10 cellular contexts compared by ENCODE assay signal in genomic region chr2:64455545-64455944, GRCh38. TPM values are rescaled to one million over a fixed set of nuclear protein-coding genes. Genes with fewer than 3 reads are reported as not detected.
DNase-seq lines count a peak whose midpoint lies in the region; ATAC-seq and TF ChIP-seq lines count a peak whose summit lies in the region.
"Had no signal": no experiment of that assay in that cellular context is flagged by ENCODE, and none has a peak within 500 bp of the region (broad histone marks: within the 10 kb centered on the region; RNA-seq: fewer than 3 reads in every experiment).

No MANE protein-coding gene starts in this region.

- H3K4me1 ChIP-seq in HUES6 (ENCODE audit: control insufficient read depth, insufficient read depth, low read length) (peaks cover 6% of the 10 kb centered on the region), mammary epithelial cell (ENCODE audit: insufficient read depth, low read length) (peaks cover 23% of the 10 kb centered on the region)

- H3K9me3 ChIP-seq in HUES6 (ENCODE audit: control insufficient read depth, insufficient read depth, low read depth, low read length) = no peaks in the 10 kb centered on the region
- H3K9me3 ChIP-seq in mammary epithelial cell (replicated peaks; ENCODE audit: insufficient read depth, low read length) = no peaks in the 10 kb centered on the region

- H3K79me2 ChIP-seq in mammary epithelial cell (ENCODE audit: insufficient read depth, low read length) = peaks cover 8% of the 10 kb centered on the region

- peak overlapping the region; percentile 74 to 82 for H3K4me3 Mint-ChIP-seq in CD14-positive monocyte
- peak overlapping the region; percentile 67 to 90 (median 83) for H3K4me3 Mint-ChIP-seq in naive thymus-derived CD8-positive, alpha-beta T cell

- H3K4me2 ChIP-seq in mammary epithelial cell (ENCODE audit: insufficient read depth, low read depth, low read length) = peak overlapping the region; percentile 91

- CTCF ChIA-PET in mammary epithelial cell (lab: Charles Lee; ENCODE audit: low non-redundant PET) = no interaction called here

- intact Hi-C loops in CD14-positive monocyte (cut with micrococcal nuclease) = no loop called here
- intact Hi-C loops in mammary epithelial cell (cut with micrococcal nuclease) = loop anchor here (2.0 kb wide), 1 partner anchor 69 kb away; the partner anchor contains the start of gene AFTPH

- H3K36me3 Mint-ChIP-seq in CD14-positive monocyte = peaks cover 3 to 5% of the 10 kb centered on the region in 2 donors
- no peaks in the 10 kb centered on the region for H3K36me3 Mint-ChIP-seq in naive thymus-derived CD8-positive, alpha-beta T cell

- H3K27ac Mint-ChIP-seq in CD14-positive monocyte = peak overlapping the region in 1 of 7 donors; percentile 46
- H3K27ac Mint-ChIP-seq in naive thymus-derived CD8-positive, alpha-beta T cell = peak overlapping the region in 7 of 10 donors; percentile 9 to 88 (median 42)

- H3K27me3 ChIP-seq in HUES6 (ENCODE audit: control insufficient read depth, insufficient read depth, low read length) (no peaks in the 10 kb centered on the region), mammary epithelial cell (ENCODE audit: insufficient read depth, low read length) (no peaks in the 10 kb centered on the region)

- TSS peak; percentile 23 for BruUV-seq in mammary epithelial cell (replicated peaks; lab: Mats Ljungman, UMichigan)

- peaks cover 29% of the 10 kb centered on the region for H3K36me3 ChIP-seq in HUES6 (ENCODE audit: control insufficient read depth, insufficient read depth, low read length)
- H3K36me3 ChIP-seq in mammary epithelial cell (ENCODE audit: insufficient read depth, low read length) = peaks cover 14% of the 10 kb centered on the region

- peaks cover 22 to 32% (median 27%) of the 10 kb centered on the region in 3 donors for H3K27me3 Mint-ChIP-seq in CD14-positive monocyte (ENCODE audit: low read depth in 3 of 3)
- peaks cover 0 to 5% (median 2%) of the 10 kb centered on the region in 5 donors for H3K27me3 Mint-ChIP-seq in naive thymus-derived CD8-positive, alpha-beta T cell

- DNase-seq in CD14-positive monocyte (ENCODE audit: low spot score) (no peak), mammary epithelial cell (peak; percentile 24), inferior parietal cortex (ENCODE audit: extremely low spot score) (no peak), NCI-H345 treated with DMSO at 0.1 percent for 48 hours (lab: John Stamatoyannopoulos, UW; ENCODE audit: unreplicated experiment) (no peak)
- no peak for DNase-seq in naive thymus-derived CD8-positive, alpha-beta T cell
- DNase-seq: activated CD4-positive, alpha-beta T cell treated with anti-CD3 and anti-CD28 coated beads, Interleukin-2, amount 50 U/mL, for 4 hours; hippocampal formation had no signal

- H2AFZ ChIP-seq in mammary epithelial cell (ENCODE audit: low read depth, low read length) = no peak overlapping the region

- H3K4me3 ChIP-seq in HUES6 (ENCODE audit: low read depth, low read length) (peak overlapping the region; percentile 71), mammary epithelial cell (replicated peaks in 1 of 3; ENCODE audit: insufficient read depth in 1 of 3, low read depth in 2 of 3, low read length in 3 of 3) (peak overlapping the region; percentile 67 to 78 (median 68))

- H3K9ac ChIP-seq in HUES6 (ENCODE audit: low read length) (no peak overlapping the region), mammary epithelial cell (ENCODE audit: insufficient read depth, low read length) (peak overlapping the region; percentile 80)

- peaks cover 15% of the 10 kb centered on the region for H3K4me1 Mint-ChIP-seq in CD14-positive monocyte
- peaks cover 0 to 8% (median 4%) of the 10 kb centered on the region in 4 donors for H3K4me1 Mint-ChIP-seq in naive thymus-derived CD8-positive, alpha-beta T cell

- TF ChIP-seq CTCF in CD14-positive monocyte (IDR thresholded peaks at IDR 0.05) (no peak), mammary epithelial cell (conservative IDR thresholded peaks at IDR 0.05 in 1 of 2, IDR thresholded peaks at IDR 0.05 in 1 of 2; ENCODE audit: extremely low read depth in 1 of 2, insufficient read depth in 1 of 2, low read depth in 1 of 2, low read length in 2 of 2) (no peak)

- in situ Hi-C loops in mammary epithelial cell (cut with MboI; ENCODE audit: low sequenced_read_pairs in 2 of 2) = no loop called here

- H3K27ac ChIP-seq in HUES6 (ENCODE audit: low read depth, low read length) (no peak overlapping the region), mammary epithelial cell (ENCODE audit: insufficient read depth, low read depth, low read length) (peak overlapping the region; percentile 66)

- POLR2A ChIA-PET in naive thymus-derived CD8-positive, alpha-beta T cell (lab: Charles Lee) = no interaction called here

- no peak for ATAC-seq in naive thymus-derived CD8-positive, alpha-beta T cell
- ATAC-seq in GM21381 (IDR thresholded peaks at IDR 0.05; ENCODE audit: unreplicated experiment) = no peak
- no peak for ATAC-seq in HG02840 (IDR thresholded peaks at IDR 0.05; ENCODE audit: low FRiP score, unreplicated experiment)

- H4K20me1 ChIP-seq in mammary epithelial cell (ENCODE audit: insufficient read depth, low read length) = no peaks in the 10 kb centered on the region

- dilution Hi-C loops in mammary epithelial cell (cut with HindIII; ENCODE audit: low sequenced_read_pairs) = no loop called here

- WGBS in mammary epithelial cell (ENCODE audit: low coverage, missing lambda C conversion rate) = 8% methylated on average over 2 of the region's 2 CpGs

- H3K9me3 Mint-ChIP-seq in CD14-positive monocyte = peaks cover 0 to 8% (median 0%) of the 10 kb centered on the region in 7 donors
- H3K9me3 Mint-ChIP-seq in naive thymus-derived CD8-positive, alpha-beta T cell = no peaks in the 10 kb centered on the region

RNA-seq across cellular contexts. Expression of gene LGALSL, which starts 1.6 kb away (rescaled TPM):
- under 1 TPM; 0.22 to 0.30 TPM for polyA plus RNA-seq in CD14-positive monocyte
- total RNA-seq in mammary epithelial cell = 10 to 100 TPM; 11.8 to 23.3 TPM
- 17.7 TPM for polyA plus RNA-seq in mammary epithelial cell
- polyA minus RNA-seq in mammary epithelial cell = 48.8 TPM
- total RNA-seq in naive thymus-derived CD8-positive, alpha-beta T cell = under 1 TPM; 0.73 to 0.93 TPM
- 1 to 10 TPM in 1 of 3 donors, under 1 TPM in 2; 0.32 to 1.4 (median 0.32) TPM for polyA plus RNA-seq in naive thymus-derived CD8-positive, alpha-beta T cell
